8 cellular contexts compared by ENCODE assay signal in genomic region chr1:41862411-41863221, GRCh38. TPM values are rescaled to one million over a fixed set of nuclear protein-coding genes. Genes with fewer than 3 reads are reported as not detected.
DNase-seq lines count a peak whose midpoint lies in the region; ATAC-seq and TF ChIP-seq lines count a peak whose summit lies in the region.

No MANE protein-coding gene starts in this region.

- in situ Hi-C loops in GM23248 (cut with MboI): no loop called here

- H3K27me3 Mint-ChIP-seq in T-cell: no peaks in the 10 kb centered on the region

- H3K9ac ChIP-seq in GM23248: peak overlapping the region; percentile 40

- no peaks in the 10 kb centered on the region for H3K27me3 ChIP-seq in GM23248 (replicated peaks; ENCODE audit: insufficient read depth)
- no peaks in the 10 kb centered on the region for H3K27me3 ChIP-seq in heart left ventricle

- H3F3A ChIP-seq in GM23248 (ENCODE audit: insufficient read depth): peaks cover 31% of the 10 kb centered on the region

- DNase-seq in GM23248 (peak; percentile 95), T-cell (no peak), dermis blood vessel endothelial cell (peak; percentile 42), NCI-H146 treated with DMSO at 0.1 percent for 48 hours (lab: John Stamatoyannopoulos, UW; ENCODE audit: unreplicated experiment) (no peak), NCI-H1105 (lab: John Stamatoyannopoulos, UW) (no peak), heart left ventricle (no peak), left ventricle myocardium superior (no peak)
- peak; percentile 80 for DNase-seq in stimulated activated CD4-positive, alpha-beta T cell treated with anti-CD3 and anti-CD28 coated beads, Interleukin-15, amount 100 ng/mL, for 24 hours

- H3K4me3 ChIP-seq in GM23248 (peak overlapping the region; percentile 35), heart left ventricle (no peak overlapping the region)

- peaks cover 18% of the 10 kb centered on the region for H3K36me3 Mint-ChIP-seq in T-cell

- peak overlapping the region; percentile 73 for H3K27ac ChIP-seq in GM23248
- no peak overlapping the region for H3K27ac ChIP-seq in heart left ventricle

- H3K27ac Mint-ChIP-seq in T-cell: peak overlapping the region in 1 of 2 donors; percentile 41

- intact Hi-C loops in heart left ventricle (cut with DNase I): no loop called here
- intact Hi-C loops in left ventricle myocardium superior (cut with micrococcal nuclease): loop anchor here (10.0 kb wide), 1 partner anchor 52 kb away; the partner anchor contains the start of gene HIVEP3

- H3K9me3 ChIP-seq in GM23248 (ENCODE audit: low read depth) (no peaks in the 10 kb centered on the region), heart left ventricle (no peaks in the 10 kb centered on the region)

- POLR2A ChIA-PET in T-cell (lab: Charles Lee): interaction anchor here in 1 of 2 donors (0.5 kb wide), 1 partner anchor 412 kb away, joined by 4 read pairs; no protein-coding TSS in a partner anchor

- no peaks in the 10 kb centered on the region for H3K36me3 ChIP-seq in GM23248 (ENCODE audit: low read depth)
- no peaks in the 10 kb centered on the region for H3K36me3 ChIP-seq in heart left ventricle

- no peak for TF ChIP-seq CTCF in heart left ventricle (IDR thresholded peaks at IDR 0.05)

- peak in 3 of 4 experiments; percentile 32 to 48 (median 36) for ATAC-seq in T-cell (replicated peaks in 1 of 4)
- ATAC-seq in heart left ventricle: no peak
- no peak for ATAC-seq in left ventricle myocardium superior

- no peak overlapping the region for H3K4me3 Mint-ChIP-seq in T-cell

- CTCF ChIA-PET in T-cell (lab: Charles Lee): interaction anchor here in 1 of 2 donors (0.6 kb wide), 1 partner anchor 1899 kb away, joined by 3 read pairs; no protein-coding TSS in a partner anchor

- H3K79me2 ChIP-seq in GM23248 (ENCODE audit: insufficient read depth): no peaks in the 10 kb centered on the region

- H3K4me1 Mint-ChIP-seq in T-cell: peaks cover 14 to 24% (median 20%) of the 10 kb centered on the region in 3 donors

- H3K4me2 ChIP-seq in GM23248 (ENCODE audit: unreplicated experiment): peak overlapping the region; percentile 85

- H3K4me1 ChIP-seq in GM23248 (ENCODE audit: insufficient read depth): peaks cover 30% of the 10 kb centered on the region
- peaks cover 0 to 16% (median 9%) of the 10 kb centered on the region in 12 donors for H3K4me1 ChIP-seq in heart left ventricle

- TF ChIP-seq POLR2A in heart left ventricle (IDR thresholded peaks at IDR 0.05): no peak

- no peaks in the 10 kb centered on the region for H3K9me3 Mint-ChIP-seq in T-cell

- H3K9me2 ChIP-seq in GM23248 (ENCODE audit: insufficient read depth): no peaks in the 10 kb centered on the region

- H2AFZ ChIP-seq in GM23248: no peak overlapping the region

- H4K20me1 ChIP-seq in GM23248 (ENCODE audit: insufficient read depth): no peaks in the 10 kb centered on the region

- WGBS in GM23248 (ENCODE audit: low coverage in 1 of 2, low lambda C conversion rate in 2 of 2, missing lambda C conversion rate in 2 of 2), 2 experiments: 26 to 27% methylated on average over 7 of the region's 7 CpGs
- WGBS in heart left ventricle, 4 donors: 70 to 87% (median 81%) methylated on average over 7 of the region's 7 CpGs

RNA-seq across cellular contexts. Expression of gene HIVEP3, which starts 56.1 kb away (rescaled TPM):
- total RNA-seq in GM23248 (2014; rRNA removed; shearing (Covaris generic)): 1.7 and 2.0 TPM in 2 replicates
- polyA plus RNA-seq in GM23248 (2016; fragmentation: Nextera tagmentation; extraction: Ambion mirVana) (6.6 and 7.2 TPM in 2 replicates), heart left ventricle (1 to 10 TPM; 4.1 TPM)
- total RNA-seq in T-cell (10 to 100 TPM in 1 of 5 donors, 1 to 10 TPM in 4; 7.0 to 15.3 (median 8.8) TPM), dermis blood vessel endothelial cell (0.85 and 0.93 TPM in 2 replicates), heart left ventricle (10 to 100 TPM in 1 of 9 donors, 1 to 10 TPM in 8; 3.2 to 11.9 (median 5.1) TPM), left ventricle myocardium superior (6.5 TPM)

Comparison
In these comparisons a context has a peak if more than half of its experiments do, and no peak if none do; other contexts are left out.
1. DNase-seq: peak in GM23248 (single experiment), dermis blood vessel endothelial cell (single experiment) and stimulated activated CD4-positive, alpha-beta T cell treated with anti-CD3 and anti-CD28 coated beads, Interleukin-15, amount 100 ng/mL, for 24 hours (single experiment); none in T-cell (0 of 34), NCI-H146 treated with DMSO at 0.1 percent for 48 hours (single experiment), NCI-H1105 (single experiment), heart left ventricle (0 of 5) and left ventricle myocardium superior (single experiment).
2. ATAC-seq: peak in T-cell (3 of 4); none in heart left ventricle (0 of 4) and left ventricle myocardium superior (single experiment).